In the genomic region with DNA sequence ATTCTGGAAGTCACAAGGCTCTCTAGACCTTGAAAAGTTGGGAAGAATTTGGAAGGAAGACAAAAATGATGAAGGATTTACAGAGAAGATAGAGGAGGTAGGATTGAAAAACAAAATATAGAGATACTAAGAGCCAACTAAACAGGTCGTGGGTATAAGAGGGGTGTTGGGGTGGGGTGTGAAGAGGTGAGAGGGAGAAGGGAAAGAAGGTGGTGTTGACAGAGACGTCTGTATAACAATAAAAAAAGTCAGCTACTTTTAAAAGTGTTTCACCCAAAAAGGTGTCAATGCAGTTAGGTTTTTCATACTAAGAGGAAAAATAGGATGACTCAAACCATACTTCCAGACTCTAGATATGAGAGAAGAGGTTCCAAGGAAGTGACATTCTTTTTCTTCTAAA, we compare ENCODE assay signal across 1 cellular context.
TF ChIP-seq lines count a peak whose summit lies in the region.

No MANE protein-coding gene starts in this region.

TF ChIP-seq in GM12878, 131 proteins besides CTCF, POLR2A, EP300 and RAD21:
- TF ChIP-seq, protein P1, sequence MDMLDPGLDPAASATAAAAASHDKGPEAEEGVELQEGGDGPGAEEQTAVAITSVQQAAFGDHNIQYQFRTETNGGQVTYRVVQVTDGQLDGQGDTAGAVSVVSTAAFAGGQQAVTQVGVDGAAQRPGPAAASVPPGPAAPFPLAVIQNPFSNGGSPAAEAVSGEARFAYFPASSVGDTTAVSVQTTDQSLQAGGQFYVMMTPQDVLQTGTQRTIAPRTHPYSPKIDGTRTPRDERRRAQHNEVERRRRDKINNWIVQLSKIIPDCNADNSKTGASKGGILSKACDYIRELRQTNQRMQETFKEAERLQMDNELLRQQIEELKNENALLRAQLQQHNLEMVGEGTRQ (IDR thresholded peaks at IDR 0.05; ENCODE audit: borderline replicate concordance, low read depth, low read length) = no peak
- no peak for TF ChIP-seq RCOR1 (conservative IDR thresholded peaks at IDR 0.05; ENCODE audit: low read depth, low read length)
- TF ChIP-seq MEF2B (IDR thresholded peaks at IDR 0.05; ENCODE audit: partially characterized antibody, poor library complexity, severe bottlenecking) = no peak
- TF ChIP-seq, protein P2, sequence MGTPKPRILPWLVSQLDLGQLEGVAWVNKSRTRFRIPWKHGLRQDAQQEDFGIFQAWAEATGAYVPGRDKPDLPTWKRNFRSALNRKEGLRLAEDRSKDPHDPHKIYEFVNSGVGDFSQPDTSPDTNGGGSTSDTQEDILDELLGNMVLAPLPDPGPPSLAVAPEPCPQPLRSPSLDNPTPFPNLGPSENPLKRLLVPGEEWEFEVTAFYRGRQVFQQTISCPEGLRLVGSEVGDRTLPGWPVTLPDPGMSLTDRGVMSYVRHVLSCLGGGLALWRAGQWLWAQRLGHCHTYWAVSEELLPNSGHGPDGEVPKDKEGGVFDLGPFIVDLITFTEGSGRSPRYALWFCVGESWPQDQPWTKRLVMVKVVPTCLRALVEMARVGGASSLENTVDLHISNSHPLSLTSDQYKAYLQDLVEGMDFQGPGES (IDR thresholded peaks at IDR 0.05) = no peak
- no peak for TF ChIP-seq NR2C2 (IDR thresholded peaks at IDR 0.05; ENCODE audit: borderline replicate concordance, control insufficient read depth, insufficient read length, low read depth)
- TF ChIP-seq, protein P3, sequence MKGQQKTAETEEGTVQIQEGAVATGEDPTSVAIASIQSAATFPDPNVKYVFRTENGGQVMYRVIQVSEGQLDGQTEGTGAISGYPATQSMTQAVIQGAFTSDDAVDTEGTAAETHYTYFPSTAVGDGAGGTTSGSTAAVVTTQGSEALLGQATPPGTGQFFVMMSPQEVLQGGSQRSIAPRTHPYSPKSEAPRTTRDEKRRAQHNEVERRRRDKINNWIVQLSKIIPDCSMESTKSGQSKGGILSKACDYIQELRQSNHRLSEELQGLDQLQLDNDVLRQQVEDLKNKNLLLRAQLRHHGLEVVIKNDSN (IDR thresholded peaks at IDR 0.05; ENCODE audit: borderline replicate concordance, extremely low read length, insufficient read depth, low read depth, low read length) = no peak
- TF ChIP-seq, protein P4, sequence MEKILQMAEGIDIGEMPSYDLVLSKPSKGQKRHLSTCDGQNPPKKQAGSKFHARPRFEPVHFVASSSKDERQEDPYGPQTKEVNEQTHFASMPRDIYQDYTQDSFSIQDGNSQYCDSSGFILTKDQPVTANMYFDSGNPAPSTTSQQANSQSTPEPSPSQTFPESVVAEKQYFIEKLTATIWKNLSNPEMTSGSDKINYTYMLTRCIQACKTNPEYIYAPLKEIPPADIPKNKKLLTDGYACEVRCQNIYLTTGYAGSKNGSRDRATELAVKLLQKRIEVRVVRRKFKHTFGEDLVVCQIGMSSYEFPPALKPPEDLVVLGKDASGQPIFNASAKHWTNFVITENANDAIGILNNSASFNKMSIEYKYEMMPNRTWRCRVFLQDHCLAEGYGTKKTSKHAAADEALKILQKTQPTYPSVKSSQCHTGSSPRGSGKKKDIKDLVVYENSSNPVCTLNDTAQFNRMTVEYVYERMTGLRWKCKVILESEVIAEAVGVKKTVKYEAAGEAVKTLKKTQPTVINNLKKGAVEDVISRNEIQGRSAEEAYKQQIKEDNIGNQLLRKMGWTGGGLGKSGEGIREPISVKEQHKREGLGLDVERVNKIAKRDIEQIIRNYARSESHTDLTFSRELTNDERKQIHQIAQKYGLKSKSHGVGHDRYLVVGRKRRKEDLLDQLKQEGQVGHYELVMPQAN (conservative IDR thresholded peaks at IDR 0.05) = no peak
TF ChIP-seq in GM12878: peak in this region for 0.
